In the genomic region with DNA sequence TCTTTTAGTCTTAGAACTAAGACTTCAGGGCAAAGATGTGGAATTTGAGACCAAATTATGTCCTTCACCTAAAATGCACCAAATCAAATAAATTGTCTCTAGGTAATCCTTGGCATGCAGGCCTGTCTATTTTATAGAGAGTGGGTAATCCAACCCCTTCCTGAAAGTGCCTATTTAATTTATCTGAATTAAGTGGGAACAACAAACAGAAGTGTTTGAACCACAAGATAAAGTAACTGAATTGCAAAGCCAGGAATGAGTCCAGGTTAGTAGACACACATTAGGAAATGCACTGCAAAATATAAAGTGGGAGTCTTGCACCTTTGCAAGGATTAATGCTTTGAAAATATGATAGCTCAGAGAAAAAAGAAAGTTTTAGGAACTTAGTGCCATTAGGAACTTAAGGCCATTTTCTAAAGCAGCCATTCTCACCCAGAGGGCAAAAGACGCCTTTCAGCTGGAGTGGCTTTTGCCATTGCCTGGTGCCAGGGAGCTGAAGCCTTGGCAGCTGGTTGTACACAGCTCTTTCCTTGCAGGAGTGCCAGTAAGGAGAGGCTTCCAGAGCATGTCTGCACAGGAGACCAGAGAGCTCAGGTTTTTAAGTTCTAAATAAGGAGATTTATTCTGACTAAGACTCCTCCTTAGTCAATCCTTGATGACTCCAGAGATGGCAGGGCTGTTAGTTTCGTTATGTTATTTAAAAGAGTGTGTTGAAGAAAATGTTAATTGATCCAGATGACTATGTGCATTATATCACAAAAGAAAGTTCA, we compare ENCODE assay signal across 17 cellular contexts.
DNase-seq lines count a peak whose midpoint lies in the region; ATAC-seq and TF ChIP-seq lines count a peak whose summit lies in the region.
"Had no signal": no experiment of that assay in that cellular context is flagged by ENCODE, and none has a peak within 500 bp of the region (broad histone marks: within the 10 kb centered on the region; RNA-seq: fewer than 3 reads in every experiment).

No MANE protein-coding gene starts in this region.

- H3K36me3 ChIP-seq in esophagus muscularis mucosa (no peaks in the 10 kb centered on the region), neural progenitor cell (no peaks in the 10 kb centered on the region)
- H3K36me3 ChIP-seq: gastrocnemius medialis had no signal

- H3K27ac Mint-ChIP-seq in neural progenitor cell: no peak overlapping the region
- H3K27ac Mint-ChIP-seq: H9, IgD-negative memory B cell had no signal

- peaks cover 8% of the 10 kb centered on the region for H3K9me3 Mint-ChIP-seq in neural progenitor cell

- H3K4me2 ChIP-seq in neural progenitor cell: no peak overlapping the region

- H3K4me3 Mint-ChIP-seq in neural progenitor cell: no peak overlapping the region
- H3K4me3 Mint-ChIP-seq: H9, IgD-negative memory B cell had no signal

- WGBS in esophagus muscularis mucosa: 47% methylated on average over 2 of the region's 2 CpGs

- peak; percentile 8 for DNase-seq in activated CD4-positive, alpha-beta T cell treated with anti-CD3 and anti-CD28 coated beads for 48 hours
- DNase-seq in activated CD4-positive, alpha-beta T cell treated with anti-CD3 and anti-CD28 coated beads for 1 hour: no peak
- DNase-seq in NCI-H69 (lab: John Stamatoyannopoulos, UW) (peak; percentile 41), esophagus muscularis mucosa (ENCODE audit: extremely low spot score) (no peak), neural progenitor cell (ENCODE audit: low spot score) (no peak)
- DNase-seq: activated CD4-positive, alpha-beta T cell treated with anti-CD3 and anti-CD28 coated beads, Interleukin-2, amount 50 U/mL, for 1 hour; DMS79; H9; NCI-H1436 treated with DMSO at 0.1 percent for 48 hours; NCI-H748 treated with DMSO at 0.1 percent for 48 hours had no signal

- H3K4me1 Mint-ChIP-seq in neural progenitor cell: peaks cover 5% of the 10 kb centered on the region
- H3K4me1 Mint-ChIP-seq: IgD-negative memory B cell had no signal

- TF ChIP-seq POLR2A in esophagus muscularis mucosa (IDR thresholded peaks at IDR 0.05; ENCODE audit: low read depth): no peak

- H4K20me1 ChIP-seq in neural progenitor cell (ENCODE audit: low read depth): no peaks in the 10 kb centered on the region

- TF ChIP-seq CTCF in esophagus muscularis mucosa (IDR thresholded peaks at IDR 0.05) (no peak), neural progenitor cell (IDR thresholded peaks at IDR 0.05) (no peak)

- no peaks in the 10 kb centered on the region for H3K79me2 ChIP-seq in neural progenitor cell (ENCODE audit: low read depth)

- peaks cover 3% of the 10 kb centered on the region for H3K27me3 Mint-ChIP-seq in neural progenitor cell (ENCODE audit: insufficient read depth, low read depth)
- H3K27me3 Mint-ChIP-seq: IgD-negative memory B cell had no signal

- H3K27me3 ChIP-seq in esophagus muscularis mucosa (no peaks in the 10 kb centered on the region), neural progenitor cell (no peaks in the 10 kb centered on the region)
- H3K27me3 ChIP-seq: gastrocnemius medialis had no signal

- H3K36me3 Mint-ChIP-seq in neural progenitor cell: no peaks in the 10 kb centered on the region

- peaks cover 0 to 30% (median 21%) of the 10 kb centered on the region in 4 donors for H3K4me1 ChIP-seq in esophagus muscularis mucosa
- peaks cover 7% of the 10 kb centered on the region for H3K4me1 ChIP-seq in neural progenitor cell
- H3K4me1 ChIP-seq: gastrocnemius medialis had no signal

- H3F3A ChIP-seq in neural progenitor cell (ENCODE audit: low read depth): no peaks in the 10 kb centered on the region

- H3K4me3 ChIP-seq in esophagus muscularis mucosa: no peak overlapping the region
- no peak overlapping the region for H3K4me3 ChIP-seq in skin epidermis
- H3K4me3 ChIP-seq in neural progenitor cell: no peak overlapping the region
- H3K4me3 ChIP-seq: gastrocnemius medialis, GM12878, SK-N-MC had no signal

- H3K9me3 ChIP-seq in esophagus muscularis mucosa (no peaks in the 10 kb centered on the region), neural progenitor cell (ENCODE audit: low read depth) (no peaks in the 10 kb centered on the region)
- H3K9me3 ChIP-seq: gastrocnemius medialis had no signal

- H3K27ac ChIP-seq in esophagus muscularis mucosa (replicated peaks in 1 of 4) (peak overlapping the region; percentile 30 to 63 (median 58)), skin epidermis (peak overlapping the region in 14 of 21 experiments; percentile 19 to 71 (median 50)), neural progenitor cell (no peak overlapping the region)
- H3K27ac ChIP-seq: gastrocnemius medialis, SK-N-MC had no signal

- no peak overlapping the region for H2AFZ ChIP-seq in neural progenitor cell (replicated peaks)

- intact Hi-C loops in esophagus muscularis mucosa (cut with DNase I): no loop called here

- H3K9ac ChIP-seq in neural progenitor cell: no peak overlapping the region

- no peak for TF ChIP-seq EP300 in esophagus muscularis mucosa (IDR thresholded peaks at IDR 0.05)

- ATAC-seq in HG03432 (IDR thresholded peaks at IDR 0.05; ENCODE audit: unreplicated experiment) (no peak), HG03175 (IDR thresholded peaks at IDR 0.05; ENCODE audit: unreplicated experiment) (no peak)
- ATAC-seq: GM12878 had no signal

Comparison
In these comparisons a context has a peak if more than half of its experiments do, and no peak if none do; other contexts are left out.
1. DNase-seq: peak in activated CD4-positive, alpha-beta T cell treated with anti-CD3 and anti-CD28 coated beads for 48 hours (single experiment) and NCI-H69 (single experiment); none in activated CD4-positive, alpha-beta T cell treated with anti-CD3 and anti-CD28 coated beads for 1 hour (single experiment), esophagus muscularis mucosa (single experiment) and neural progenitor cell (single experiment).